In genomic region chr2:20935168-20935567, GRCh38 we compare ENCODE assay signal across 23 cellular contexts.
"Had no signal": no experiment of that assay in that cellular context is flagged by ENCODE, and none has a peak within 500 bp of the region (broad histone marks: within the 10 kb centered on the region; RNA-seq: fewer than 3 reads in every experiment).

No MANE protein-coding gene starts in this region.

- H3K9me3 Mint-ChIP-seq: memory B cell; mesothelial cell of epicardium; natural killer cell treated with Interleukin-12 subunit alpha and Interleukin-12 subunit beta and Interleukin-15 and Interleukin-18, amount 100 ng/mL, for 72 hours had no signal

- H3K27me3 ChIP-seq: heart left ventricle, hepatocyte, ovary, suprapubic skin, tibial artery had no signal

- H3K36me3 Mint-ChIP-seq: memory B cell; mesothelial cell of epicardium; naive B cell; natural killer cell treated with Interleukin-12 subunit alpha and Interleukin-12 subunit beta and Interleukin-15 and Interleukin-18, amount 100 ng/mL, for 72 hours; stimulated activated naive B cell treated with anti-CD40 and anti-IgM and Interleukin-4, amounts not matched to agents 10 μg/mL and 1 μg/mL and 100 μg/mL, for 72 hours had no signal

- H3K9me3 ChIP-seq: heart left ventricle, left ventricle myocardium inferior, ovary, prostate gland, suprapubic skin, thoracic aorta, tibial artery, upper lobe of right lung had no signal

- H3K36me3 ChIP-seq: heart left ventricle, left ventricle myocardium inferior, ovary, prostate gland, suprapubic skin, thoracic aorta, tibial artery, upper lobe of right lung had no signal

- H3K4me3 ChIP-seq: heart left ventricle, hepatocyte, left ventricle myocardium inferior, ovary, prostate gland, smooth muscle cell, suprapubic skin, thoracic aorta, tibial artery, upper lobe of right lung had no signal

- H2AFZ ChIP-seq: hepatocyte had no signal

- H3K27ac Mint-ChIP-seq: memory B cell; mesothelial cell of epicardium; naive B cell; natural killer cell treated with Interleukin-12 subunit alpha and Interleukin-12 subunit beta and Interleukin-15 and Interleukin-18, amount 100 ng/mL, for 72 hours; stimulated activated naive B cell treated with anti-CD40 and anti-IgM and Interleukin-4, amounts not matched to agents 10 μg/mL and 1 μg/mL and 100 μg/mL, for 72 hours had no signal

- H3K4me2 ChIP-seq: hepatocyte, smooth muscle cell had no signal

- H3K4me3 Mint-ChIP-seq: memory B cell; mesothelial cell of epicardium; naive B cell; natural killer cell treated with Interleukin-12 subunit alpha and Interleukin-12 subunit beta and Interleukin-15 and Interleukin-18, amount 100 ng/mL, for 72 hours; stimulated activated naive B cell treated with anti-CD40 and anti-IgM and Interleukin-4, amounts not matched to agents 10 μg/mL and 1 μg/mL and 100 μg/mL, for 72 hours had no signal

- H3K4me1 Mint-ChIP-seq: memory B cell; naive B cell; stimulated activated naive B cell treated with anti-CD40 and anti-IgM and Interleukin-4, amounts not matched to agents 10 μg/mL and 1 μg/mL and 100 μg/mL, for 72 hours had no signal

- H3K4me1 ChIP-seq: left ventricle myocardium inferior, upper lobe of right lung had no signal

- DNase-seq: heart left ventricle; islet precursor cell; left ventricle myocardium inferior; naive B cell; ovary; posterior cingulate gyrus; retina; right cardiac atrium; stimulated activated CD4-positive, alpha-beta T cell treated with anti-CD3 and anti-CD28 coated beads, Interleukin-2, amount 100 ng/mL, for 24 hours; stimulated activated CD4-positive, alpha-beta T cell treated with anti-CD3 and anti-CD28 coated beads, Interleukin-4, amount 100 ng/mL, for 1 hour; stimulated activated naive B cell treated with anti-CD40 and anti-IgM and Interleukin-4, amounts not matched to agents 10 μg/mL and 1 μg/mL and 100 μg/mL, for 72 hours; stimulated activated naive CD8-positive, alpha-beta T cell treated with anti-CD3 and anti-CD28 coated beads, Interleukin-15, Interleukin-2, amounts not matched to agents 100 U/mL and 50 U/mL, for 24 hours; tibial artery; trophoblast cell; upper lobe of right lung had no signal

- H3K27ac ChIP-seq: heart left ventricle, hepatocyte, left ventricle myocardium inferior, ovary, prostate gland, suprapubic skin, thoracic aorta, tibial artery, upper lobe of right lung had no signal

- ATAC-seq: heart left ventricle; natural killer cell treated with Interleukin-12 subunit alpha and Interleukin-12 subunit beta and Interleukin-15 and Interleukin-18, amount 100 ng/mL, for 72 hours; right cardiac atrium; stimulated activated naive B cell treated with anti-CD40 and anti-IgM and Interleukin-4, amounts not matched to agents 10 μg/mL and 1 μg/mL and 100 μg/mL, for 72 hours; stimulated activated naive CD8-positive, alpha-beta T cell treated with anti-CD3 and anti-CD28 coated beads, Interleukin-15, Interleukin-2, amounts not matched to agents 100 U/mL and 50 U/mL, for 24 hours; upper lobe of right lung had no signal
